In genomic region chr21:35050348-35051286, GRCh38 we compare ENCODE assay signal across 1 cellular context.
TF ChIP-seq lines count a peak whose summit lies in the region.

No MANE protein-coding gene starts in this region.

TF ChIP-seq in GM23338, 12 proteins besides CTCF, POLR2A, EP300 and RAD21 (continued from another document):
- TF ChIP-seq ZNF462 (CRISPR knock-in tag; IDR thresholded peaks at IDR 0.05) (no peak), NANOG (IDR thresholded peaks at IDR 0.05; ENCODE audit: borderline replicate concordance) (no peak), JUNB (IDR thresholded peaks at IDR 0.05; ENCODE audit: unreplicated experiment) (no peak), STAT1 (IDR thresholded peaks at IDR 0.05; ENCODE audit: unreplicated experiment) (no peak), POLR2AphosphoS5 (IDR thresholded peaks at IDR 0.05; ENCODE audit: low read depth) (no peak)
